Comparison of ENCODE assay signal across 27 cellular contexts in genomic region chr15:88859550-88859949, GRCh38. TPM values are rescaled to one million over a fixed set of nuclear protein-coding genes. Genes with fewer than 3 reads are reported as not detected.
"Had no signal": no experiment of that assay in that cellular context is flagged by ENCODE, and none has a peak within 500 bp of the region (broad histone marks: within the 10 kb centered on the region; RNA-seq: fewer than 3 reads in every experiment).

No MANE protein-coding gene starts in this region.

- ATAC-seq: naive thymus-derived CD4-positive, alpha-beta T cell; pancreas; right cardiac atrium; right lobe of liver; stimulated activated effector memory CD8-positive, alpha-beta T cell treated with anti-CD3 and anti-CD28 coated beads, Interleukin-12 subunit alpha, Interleukin-12 subunit beta, amount 100 ng/mL, for 72 hours; stimulated activated naive B cell treated with anti-CD40 and anti-IgM and Interleukin-4, amounts not matched to agents 10 μg/mL and 1 μg/mL and 100 μg/mL, for 72 hours had no signal

- FAIRE-seq: pancreas, small intestine, urothelium cell line had no signal

- H3K4me1 Mint-ChIP-seq: naive thymus-derived CD4-positive, alpha-beta T cell; nephron; stimulated activated effector memory CD8-positive, alpha-beta T cell treated with anti-CD3 and anti-CD28 coated beads, Interleukin-12 subunit alpha, Interleukin-12 subunit beta, amount 100 ng/mL, for 72 hours; stimulated activated naive B cell treated with anti-CD40 and anti-IgM and Interleukin-4, amounts not matched to agents 10 μg/mL and 1 μg/mL and 100 μg/mL, for 72 hours had no signal

- H3K27ac ChIP-seq: neutrophil, pancreas, prostate gland, right lobe of liver, sigmoid colon, stomach, thoracic aorta, thyroid gland, tibial nerve, upper lobe of left lung, vagina had no signal

- H3K27me3 ChIP-seq: neutrophil, pancreas, right lobe of liver, thyroid gland, tibial nerve, upper lobe of left lung, vagina had no signal

- H3K27ac Mint-ChIP-seq: naive thymus-derived CD4-positive, alpha-beta T cell; nephron; stimulated activated effector memory CD8-positive, alpha-beta T cell treated with anti-CD3 and anti-CD28 coated beads, Interleukin-12 subunit alpha, Interleukin-12 subunit beta, amount 100 ng/mL, for 72 hours; stimulated activated naive B cell treated with anti-CD40 and anti-IgM and Interleukin-4, amounts not matched to agents 10 μg/mL and 1 μg/mL and 100 μg/mL, for 72 hours; stimulated activated naive CD8-positive, alpha-beta T cell treated with anti-CD3 and anti-CD28 coated beads, Interleukin-15, Interleukin-2, amounts not matched to agents 100 ng/mL and 50 ng/mL, for 24 hours had no signal

- H3K36me3 ChIP-seq: neutrophil, pancreas, prostate gland, right lobe of liver, sigmoid colon, stomach, thyroid gland, tibial nerve, upper lobe of left lung, vagina had no signal

- DNase-seq: naive thymus-derived CD4-positive, alpha-beta T cell; nucleus accumbens; pancreas; right cardiac atrium; sigmoid colon; small intestine; stimulated activated CD4-positive, alpha-beta T cell treated with anti-CD3 and anti-CD28 coated beads, Interleukin-15, amount 100 ng/mL, for 24 hours; stimulated activated CD4-positive, alpha-beta T cell treated with anti-CD3 and anti-CD28 coated beads, Interleukin-2, amount 100 ng/mL, for 24 hours; stimulated activated CD4-positive, alpha-beta T cell treated with anti-CD3 and anti-CD28 coated beads, Interleukin-2, amount 100 ng/mL, for 48 hours; stimulated activated CD4-positive, alpha-beta T cell treated with anti-CD3 and anti-CD28 coated beads, Interleukin-4, amount 100 ng/mL, for 24 hours; stimulated activated naive B cell treated with anti-CD40 and anti-IgM and Interleukin-4, amounts not matched to agents 10 μg/mL and 1 μg/mL and 100 μg/mL, for 72 hours; stimulated activated naive CD4-positive, alpha-beta T cell treated with Interleukin-2 at 50 U/mL for 16 hours; stomach; thyroid gland; upper lobe of left lung had no signal

- H3K4me3 ChIP-seq: pancreas, prostate gland, right lobe of liver, sigmoid colon, stomach, thoracic aorta, thyroid gland, tibial nerve, upper lobe of left lung, vagina had no signal

- H3K9me3 ChIP-seq: neutrophil, pancreas, prostate gland, right lobe of liver, thoracic aorta, thyroid gland, upper lobe of left lung, vagina had no signal

- H3K4me3 Mint-ChIP-seq: naive thymus-derived CD4-positive, alpha-beta T cell; nephron; stimulated activated effector memory CD8-positive, alpha-beta T cell treated with anti-CD3 and anti-CD28 coated beads, Interleukin-12 subunit alpha, Interleukin-12 subunit beta, amount 100 ng/mL, for 72 hours; stimulated activated naive B cell treated with anti-CD40 and anti-IgM and Interleukin-4, amounts not matched to agents 10 μg/mL and 1 μg/mL and 100 μg/mL, for 72 hours; stimulated activated naive CD8-positive, alpha-beta T cell treated with anti-CD3 and anti-CD28 coated beads, Interleukin-15, Interleukin-2, amounts not matched to agents 100 ng/mL and 50 ng/mL, for 24 hours had no signal

- H3K4me1 ChIP-seq: pancreas, prostate gland, right lobe of liver, sigmoid colon, stomach, thyroid gland, tibial nerve, upper lobe of left lung, vagina had no signal

- H3K36me3 Mint-ChIP-seq: stimulated activated effector memory CD8-positive, alpha-beta T cell treated with anti-CD3 and anti-CD28 coated beads, Interleukin-12 subunit alpha, Interleukin-12 subunit beta, amount 100 ng/mL, for 72 hours had no signal

RNA-seq across cellular contexts. Expression of gene HAPLN3, which starts 35.8 kb away (rescaled TPM):
- polyA plus RNA-seq: neural cell had no signal

RNA-seq across cellular contexts. Expression of gene ACAN, which starts 56.3 kb away (rescaled TPM):
- total RNA-seq: naive thymus-derived CD4-positive, alpha-beta T cell; subcutaneous adipose tissue had no signal
- polyA plus RNA-seq: neural cell had no signal
